In genomic region chr2:130229161-130229510, GRCh38 we compare ENCODE assay signal across 9 cellular contexts. TPM values are rescaled to one million over a fixed set of nuclear protein-coding genes. Genes with fewer than 3 reads are reported as not detected.
DNase-seq lines count a peak whose midpoint lies in the region; ATAC-seq and TF ChIP-seq lines count a peak whose summit lies in the region.
"Not testable (repeated sequence)": the region's sequence is repeated elsewhere in the genome, so short reads cannot be mapped to it uniquely, and the experiment has no call there.
"Had no signal": no experiment of that assay in that cellular context is flagged by ENCODE, and none has a peak within 500 bp of the region (broad histone marks: within the 10 kb centered on the region; RNA-seq: fewer than 3 reads in every experiment).

No MANE protein-coding gene starts in this region.

- ATAC-seq in HG02852 (IDR thresholded peaks at IDR 0.05; ENCODE audit: unreplicated experiment), result peak; percentile 51
- ATAC-seq in effector memory CD8-positive, alpha-beta T cell (replicated peaks), result peak; percentile 52
- ATAC-seq in left ventricle myocardium superior, result peak; percentile 93

- not testable (repeated sequence) for H3K36me3 Mint-ChIP-seq in effector memory CD8-positive, alpha-beta T cell (ENCODE audit: insufficient read depth)

- H3K4me1 ChIP-seq in ovary (ENCODE audit: insufficient read depth); stomach: not testable (repeated sequence)

- H3K9me3 ChIP-seq in ovary, result not testable (repeated sequence)
- peaks cover 0 to 13% (median 3%) of the 10 kb centered on the region in 4 donors for H3K9me3 ChIP-seq in stomach

- not testable (repeated sequence) for TF ChIP-seq POLR2A in ovary (IDR thresholded peaks at IDR 0.05); stomach (IDR thresholded peaks at IDR 0.05)

- not testable (repeated sequence) for TF ChIP-seq CTCF in ovary (IDR thresholded peaks at IDR 0.05); stomach (IDR thresholded peaks at IDR 0.05)

- not testable (repeated sequence) for H3K36me3 ChIP-seq in ovary, stomach

- not testable (repeated sequence) for H3K4me3 Mint-ChIP-seq in effector memory CD8-positive, alpha-beta T cell

- WGBS in ovary, 3 donors, result 39 to 64% (median 41%) methylated on average over 44 to 48 of the region's 48 CpGs
- WGBS in stomach, 5 donors, result 35 to 58% (median 44%) methylated on average over 26 to 47 of the region's 48 CpGs

- not testable (repeated sequence) for H3K27ac Mint-ChIP-seq in effector memory CD8-positive, alpha-beta T cell

- H3K27ac ChIP-seq in ovary, stomach: not testable (repeated sequence)

- peaks cover 16 to 32% of the 10 kb centered on the region in 2 donors for H3K27me3 Mint-ChIP-seq in effector memory CD8-positive, alpha-beta T cell

- not testable (repeated sequence) for H3K9me3 Mint-ChIP-seq in effector memory CD8-positive, alpha-beta T cell

- TF ChIP-seq EP300 in ovary (IDR thresholded peaks at IDR 0.05); stomach (IDR thresholded peaks at IDR 0.05): not testable (repeated sequence)

- H3K4me3 ChIP-seq in ovary, result not testable (repeated sequence)
- peak overlapping the region in 3 of 4 donors; percentile 8 to 19 (median 11) for H3K4me3 ChIP-seq in stomach

- H3K27me3 ChIP-seq in ovary, result not testable (repeated sequence)
- peaks cover 0 to 34% (median 0%) of the 10 kb centered on the region in 3 donors for H3K27me3 ChIP-seq in stomach

- peak; percentile 88 for DNase-seq in ELF-1 (ENCODE audit: low read depth, low spot score)
- DNase-seq in activated CD4-positive, CD25-positive, alpha-beta regulatory T cell treated with anti-CD3 and anti-CD28 coated beads, Interleukin-2, amount 50 U/mL, for 72 hours, result peak; percentile 37
- DNase-seq in activated naive CD4-positive, alpha-beta T cell treated with Interleukin-2 at 50 U/mL for 16 hours, result peak; percentile 32
- not testable (repeated sequence) for DNase-seq in effector memory CD8-positive, alpha-beta T cell; stomach
- DNase-seq in left ventricle myocardium superior, result peak; percentile 74
- DNase-seq in ovary, result peak in 4 of 5 donors; percentile 50 to 77 (median 64)

- H3K4me1 Mint-ChIP-seq in effector memory CD8-positive, alpha-beta T cell (ENCODE audit: low read depth in 2 of 2), result not testable (repeated sequence)

- intact Hi-C loops in left ventricle myocardium superior (cut with micrococcal nuclease); ovary (cut with DNase I); stomach (cut with DNase I; ENCODE audit: low total_unique reads): not testable (repeated sequence)

RNA-seq across cellular contexts. Expression of gene TUBA3E, which starts 30.9 kb away (rescaled TPM):
- total RNA-seq in left ventricle myocardium superior, result 60.2 TPM
- 1 to 10 TPM in 1 of 7 donors, under 1 TPM in 2, not detected in 4; 0.52 to 1.3 (median 0.83) TPM for total RNA-seq in ovary
- under 1 TPM; 0.07 to 0.15 TPM for polyA plus RNA-seq in ovary
- total RNA-seq in stomach, result not detected
- polyA plus RNA-seq in stomach, result not detected
- total RNA-seq: temporal lobe had no signal

RNA-seq across cellular contexts. Expression of gene MZT2B, which starts 47.1 kb away (rescaled TPM):
- total RNA-seq in left ventricle myocardium superior, result 510 TPM
- total RNA-seq in ovary, result 100 to 1,000 TPM; 229 to 365 (median 247) TPM
- 100 to 1,000 TPM in 1 of 2 donors, 1 to 10 TPM in 1; 5.4 to 228 TPM for polyA plus RNA-seq in ovary
- total RNA-seq in stomach, result 100 to 1,000 TPM in 2 of 5 donors, 10 to 100 TPM in 3; 52.3 to 521 (median 87.5) TPM
- polyA plus RNA-seq in stomach, result 100 to 1,000 TPM; 288 to 357 (median 354) TPM

RNA-seq across cellular contexts. Expression of gene SMPD4, which starts 47.7 kb away (rescaled TPM):
- total RNA-seq in left ventricle myocardium superior, result 31.6 TPM
- total RNA-seq in ovary, result 10 to 100 TPM; 24.7 to 53.2 (median 39.5) TPM
- 10 to 100 TPM; 28.8 to 32.1 TPM for polyA plus RNA-seq in ovary
- 100 to 1,000 TPM in 1 of 5 donors, 10 to 100 TPM in 4; 11.4 to 109 (median 36.8) TPM for total RNA-seq in stomach
- polyA plus RNA-seq in stomach, result 10 to 100 TPM; 16.2 to 35.8 (median 19.8) TPM

Comparison
In these comparisons a context has a peak if more than half of its experiments do, and no peak if none do; other contexts are left out.
1. RNA of gene TUBA3E, which starts 30.9 kb away (total RNA-seq): 60.2 TPM in left ventricle myocardium superior (single experiment); 0.52 to 1.3 TPM in ovary and not detected in stomach; every median in the first group is over 10 times any median in the second.
2. Peak in every context shown above with its lines, with median percentiles within 50 percentile points of each other: ATAC-seq.